Comparison of ENCODE assay signal across 1 cellular context in genomic region chr1:228513244-228513900, GRCh38.
A peak's percentile ranks its signal among the peaks of the same experiment; 100 is the strongest.
TF ChIP-seq lines count a peak whose summit lies in the region.

No MANE protein-coding gene starts in this region.

TF ChIP-seq in K562, 482 proteins besides CTCF, POLR2A, EP300 and RAD21 (continued from another document):
- TF ChIP-seq ZBTB11 (CRISPR knock-in tag; IDR thresholded peaks at IDR 0.05) (peak in 1 of 3 experiments; percentile 88; a peak in 2 of 6 replicates), CBFA2T2 (conservative IDR thresholded peaks at IDR 0.05) (peak; percentile 100), FOXA3 (CRISPR knock-in tag; conservative IDR thresholded peaks at IDR 0.05 in 1 of 2, IDR thresholded peaks at IDR 0.05 in 1 of 2) (peak in 1 of 2 experiments; percentile 69; a peak in 1 of 4 replicates), ZKSCAN1 (IDR thresholded peaks at IDR 0.05; ENCODE audit: low read depth, low read length) (peak; percentile 91), ZKSCAN3 (CRISPR knock-in tag; IDR thresholded peaks at IDR 0.05) (no peak), NEUROD1 (IDR thresholded peaks at IDR 0.05; ENCODE audit: borderline replicate concordance, low read depth, low read length, partially characterized antibody) (peak; percentile 94), BRD9 (IDR thresholded peaks at IDR 0.05; ENCODE audit: low read depth, partially characterized antibody) (peak; percentile 67), RCOR1 (IDR thresholded peaks at IDR 0.05; ENCODE audit: borderline replicate concordance in 1 of 2, low read depth in 2 of 2, low read length in 2 of 2) (peak; percentile 81 to 95; a peak in 3 of 4 replicates), MCM7 (IDR thresholded peaks at IDR 0.05) (0 out of 4 replicates have a peak, but pooled peaks of 1 of the 2 experiments have one; percentile 51), MBD2 (IDR thresholded peaks at IDR 0.05; ENCODE audit: borderline replicate concordance, low read depth) (peak; percentile 79), CEBPB (tag; IDR thresholded peaks at IDR 0.05) (peak; percentile 99), ADNP (tag; IDR thresholded peaks at IDR 0.05) (peak; percentile 57; the same call in 1 of the 2 replicates), ZNF589 (CRISPR knock-in tag; IDR thresholded peaks at IDR 0.05; ENCODE audit: low read depth) (peak; percentile 99), BCOR (IDR thresholded peaks at IDR 0.05) (peak; percentile 97), ZNF507 (tag; conservative IDR thresholded peaks at IDR 0.05) (no peak), RUNX1 (IDR thresholded peaks at IDR 0.05; ENCODE audit: low read depth) (peak; percentile 95), ZNF75A (CRISPR knock-in tag; IDR thresholded peaks at IDR 0.05) (no peak), ZNF324 (CRISPR knock-in tag; IDR thresholded peaks at IDR 0.05) (no peak), ZKSCAN8 (CRISPR knock-in tag; IDR thresholded peaks at IDR 0.05) (peak; percentile 93), BMI1 (IDR thresholded peaks at IDR 0.05; ENCODE audit: low read length) (no peak), MAX (CRISPR knock-in tag; IDR thresholded peaks at IDR 0.05) (peak; percentile 88), CLOCK (CRISPR knock-in tag; IDR thresholded peaks at IDR 0.05; ENCODE audit: borderline replicate concordance) (0 out of 2 replicates have a peak, but pooled peaks have one; percentile 66), HDAC3 (IDR thresholded peaks at IDR 0.05; ENCODE audit: borderline replicate concordance, partially characterized antibody) (peak; percentile 97), ZBTB2 (IDR thresholded peaks at IDR 0.05) (peak; percentile 88), FOXK1 (CRISPR knock-in tag; IDR thresholded peaks at IDR 0.05; ENCODE audit: borderline replicate concordance) (0 out of 2 replicates have a peak, but pooled peaks have one; percentile 71), CHD2 (IDR thresholded peaks at IDR 0.05; ENCODE audit: low read depth, low read length) (peak; percentile 41; the same call in 1 of the 2 replicates), NONO (IDR thresholded peaks at IDR 0.05; ENCODE audit: low read depth in 2 of 2, low read length in 1 of 2) (peak in 1 of 2 experiments; percentile 94; a peak in 2 of 4 replicates), ZBTB26 (CRISPR knock-in tag; IDR thresholded peaks at IDR 0.05) (no peak), BCLAF1 (IDR thresholded peaks at IDR 0.05; ENCODE audit: borderline replicate concordance in 1 of 2, control insufficient read depth in 1 of 2, low read depth in 2 of 2, low read length in 1 of 2) (no peak), YY1 (IDR thresholded peaks at IDR 0.05; ENCODE audit: borderline replicate concordance in 1 of 3, control insufficient read depth in 1 of 3, extremely low read depth in 1 of 3, insufficient read depth in 3 of 3, insufficient read length in 1 of 3, insufficient replicate concordance in 2 of 3, low read depth in 1 of 3, low read length in 2 of 3) (peak in 2 of 3 experiments; percentile 33 to 50), TCF7 (IDR thresholded peaks at IDR 0.05; ENCODE audit: borderline replicate concordance) (peak; percentile 89), ZNF778 (CRISPR knock-in tag; IDR thresholded peaks at IDR 0.05) (no peak), MLX (CRISPR knock-in tag; conservative IDR thresholded peaks at IDR 0.05) (no peak), ZBTB33 (CRISPR knock-in tag; IDR thresholded peaks at IDR 0.05) (peak; percentile 83), ZFP36 (IDR thresholded peaks at IDR 0.05; ENCODE audit: low read depth, low read length, partially characterized antibody) (peak; percentile 4)
